33 cellular contexts compared by ENCODE assay signal in genomic region chr19:44308011-44308410, GRCh38. TPM values are rescaled to one million over a fixed set of nuclear protein-coding genes. Genes with fewer than 3 reads are reported as not detected.
DNase-seq lines count a peak whose midpoint lies in the region; ATAC-seq and TF ChIP-seq lines count a peak whose summit lies in the region.
"Had no signal": no experiment of that assay in that cellular context is flagged by ENCODE, and none has a peak within 500 bp of the region (broad histone marks: within the 10 kb centered on the region; RNA-seq: fewer than 3 reads in every experiment).

No MANE protein-coding gene starts in this region.

- H3K36me3 ChIP-seq in SJCRH30 = no peaks in the 10 kb centered on the region
- H3K36me3 ChIP-seq: BLaER1 treated with 17β-estradiol and CSF1 and Interleukin-3, amounts not matched to agents 10 nM and 100 nM; lower lobe of right lung; ovary had no signal

- no peak overlapping the region for H3K27ac Mint-ChIP-seq in stimulated activated naive B cell treated with anti-CD40 and anti-IgM and Interleukin-4, amounts not matched to agents 10 μg/mL and 1 μg/mL and 100 μg/mL, for 72 hours
- H3K27ac Mint-ChIP-seq: activated CD4-positive, alpha-beta memory T cell treated with anti-CD3 and anti-CD28 coated beads for 36 hours; activated naive CD4-positive, alpha-beta T cell treated with anti-CD3 and anti-CD28 coated beads, Interleukin-2, amount 50 U/mL, for 72 hours; activated T-helper 2 cell treated with anti-CD3 and anti-CD28 coated beads, Interferon-gamma antibody, Interleukin-2, Interleukin-4, amounts not matched to agents 10 μg/mL and 5 μg/mL and 100 μg/mL, durations not matched to agents 14 hours and 24 hours and 36 hours; dendritic cell treated with granulocyte-macrophage colony-stimulating factor and Interleukin-4, amounts not matched to agents 40 ng/mL and 50 ng/mL, for 4 days; HFFc6; T-helper 1 cell treated with Interleukin-12 subunit alpha and Interleukin-12 subunit beta and Interleukin-4 antibody, amounts not matched to agents 30 μg/mL and 1 μg/mL, for 36 hours had no signal

- H3K36me3 Mint-ChIP-seq in stimulated activated naive B cell treated with anti-CD40 and anti-IgM and Interleukin-4, amounts not matched to agents 10 μg/mL and 1 μg/mL and 100 μg/mL, for 72 hours = peaks cover 0 to 4% of the 10 kb centered on the region in 2 donors

- 0 out of 2 replicates have a peak, but pooled peaks cover 2% of the 10 kb centered on the region for H3K9me3 ChIP-seq in SJCRH30 (replicated peaks)

- H3K27me3 Mint-ChIP-seq in stimulated activated naive B cell treated with anti-CD40 and anti-IgM and Interleukin-4, amounts not matched to agents 10 μg/mL and 1 μg/mL and 100 μg/mL, for 72 hours = peaks cover 6 to 8% of the 10 kb centered on the region in 2 donors

- TF ChIP-seq CTCF in foreskin fibroblast (IDR thresholded peaks at IDR 0.05; ENCODE audit: low read depth, low read length) = no peak

- peaks cover 19% of the 10 kb centered on the region for H3K4me1 ChIP-seq in SJCRH30

- peak overlapping the region; percentile 77 for H3K27ac ChIP-seq in SJCRH30
- H3K27ac ChIP-seq: lower lobe of right lung, ovary, SK-N-MC had no signal

- ATAC-seq in stimulated activated naive B cell treated with anti-CD40 and anti-IgM and Interleukin-4, amounts not matched to agents 10 μg/mL and 1 μg/mL and 100 μg/mL, for 72 hours (replicated peaks) = no peak
- no peak for ATAC-seq in HG02840 (IDR thresholded peaks at IDR 0.05; ENCODE audit: low FRiP score, unreplicated experiment)
- ATAC-seq: activated naive CD4-positive, alpha-beta T cell treated with anti-CD3 and anti-CD28 coated beads, Interleukin-2, amount 50 U/mL, for 72 hours; lower lobe of right lung; mucosa of descending colon had no signal

- no peak overlapping the region for H3K4me3 Mint-ChIP-seq in stimulated activated naive B cell treated with anti-CD40 and anti-IgM and Interleukin-4, amounts not matched to agents 10 μg/mL and 1 μg/mL and 100 μg/mL, for 72 hours
- H3K4me3 Mint-ChIP-seq: activated CD4-positive, alpha-beta memory T cell treated with anti-CD3 and anti-CD28 coated beads for 36 hours; dendritic cell treated with granulocyte-macrophage colony-stimulating factor and Interleukin-4, amounts not matched to agents 40 ng/mL and 50 ng/mL, for 4 days; HFFc6; T-helper 1 cell treated with Interleukin-12 subunit alpha and Interleukin-12 subunit beta and Interleukin-4 antibody, amounts not matched to agents 30 μg/mL and 1 μg/mL, for 36 hours had no signal

- H3K9me3 Mint-ChIP-seq in stimulated activated naive B cell treated with anti-CD40 and anti-IgM and Interleukin-4, amounts not matched to agents 10 μg/mL and 1 μg/mL and 100 μg/mL, for 72 hours = peaks cover 7 to 8% of the 10 kb centered on the region in 2 donors

- H3K4me3 ChIP-seq in SJCRH30 (no peak overlapping the region), foreskin fibroblast (ENCODE audit: low read depth in 1 of 2, low read length in 2 of 2) (no peak overlapping the region)
- H3K4me3 ChIP-seq: BLaER1 treated with 17β-estradiol and CSF1 and Interleukin-3, amounts not matched to agents 10 nM and 100 nM; lower lobe of right lung; mucosa of descending colon; ovary; SK-N-MC had no signal

- H3K4me1 Mint-ChIP-seq in stimulated activated naive B cell treated with anti-CD40 and anti-IgM and Interleukin-4, amounts not matched to agents 10 μg/mL and 1 μg/mL and 100 μg/mL, for 72 hours = peaks cover 2 to 6% of the 10 kb centered on the region in 2 donors

- DNase-seq in ELR (ENCODE audit: low read depth) = peak; percentile 52
- DNase-seq in HT1080 (ENCODE audit: low read depth) = peak; percentile 12
- DNase-seq in SJCRH30 = peak; percentile 17 to 40
- peak; percentile 6 to 29 for DNase-seq in foreskin fibroblast
- no peak for DNase-seq in stimulated activated naive B cell treated with anti-CD40 and anti-IgM and Interleukin-4, amounts not matched to agents 10 μg/mL and 1 μg/mL and 100 μg/mL, for 72 hours
- no peak for DNase-seq in kidney glomerular epithelial cell (lab: John Stamatoyannopoulos, UW)
- DNase-seq in inferior parietal cortex (ENCODE audit: extremely low spot score) = no peak
- DNase-seq: ACHN; activated CD4-positive, alpha-beta memory T cell treated with anti-CD3 and anti-CD28 coated beads for 36 hours; activated CD4-positive, CD25-positive, alpha-beta regulatory T cell treated with anti-CD3 and anti-CD28 coated beads, Interleukin-2, amount 50 U/mL, for 72 hours; activated CD8-positive, alpha-beta memory T cell treated with anti-CD3 and anti-CD28 coated beads, Interleukin-2, amount 50 U/mL, for 4 hours; anterior cingulate cortex; caudate nucleus; COR-L47; DMS53; HFFc6; lower lobe of right lung; mucosa of descending colon; NCI-H1417; NCI-H2029 treated with DMSO at 0.1 percent for 48 hours; NCI-H226; NCI-H69; ovary; retina; stimulated activated CD4-positive, alpha-beta T cell treated with anti-CD3 and anti-CD28 coated beads, Interleukin-2, amount 100 ng/mL, for 24 hours; trophoblast cell had no signal

- H3K27me3 ChIP-seq in SJCRH30 = no peaks in the 10 kb centered on the region
- H3K27me3 ChIP-seq: BLaER1 treated with 17β-estradiol and CSF1 and Interleukin-3, amounts not matched to agents 10 nM and 100 nM; ovary had no signal

RNA-seq across cellular contexts. Expression of gene ZNF235, which starts 3.2 kb away (rescaled TPM):
- total RNA-seq in HT1080 (2014; rRNA removed; shearing (Covaris generic)) = 1.9 and 3.1 TPM in 2 replicates
- 1.3 and 2.4 TPM in 2 replicates for polyA plus RNA-seq in HT1080 (2015; cell fraction: cytosol; rRNA removed)
- 4.0 and 6.3 TPM in 2 replicates for polyA plus RNA-seq in HT1080 (2015; cell fraction: nucleus; rRNA removed)
- 8.0 and 8.2 TPM in 2 replicates for total RNA-seq in SJCRH30 (2014; rRNA removed; shearing (Covaris generic))

RNA-seq across cellular contexts. Expression of gene ZNF233, which starts 48.3 kb away (rescaled TPM):
- total RNA-seq in HT1080 (2014; rRNA removed; shearing (Covaris generic)) = 1.3 and 1.9 TPM in 2 replicates
- polyA plus RNA-seq in HT1080 (2015; cell fraction: cytosol; rRNA removed) = 0.03 and 0.05 TPM in 2 replicates
- 0.08 and 0.26 TPM in 2 replicates for polyA plus RNA-seq in HT1080 (2015; cell fraction: nucleus; rRNA removed)
- total RNA-seq in SJCRH30 (2014; rRNA removed; shearing (Covaris generic)) = 0.08 TPM in 2 replicates
- total RNA-seq: activated T-helper 2 cell treated with anti-CD3 and anti-CD28 coated beads, Interferon-gamma antibody, Interleukin-2, Interleukin-4, amounts not matched to agents 10 μg/mL and 5 μg/mL and 100 μg/mL, durations not matched to agents 14 hours and 24 hours and 36 hours had no signal

RNA-seq across cellular contexts. Expression of gene ZNF112, which starts 48.5 kb away (rescaled TPM):
- 4.0 TPM in 2 replicates for total RNA-seq in HT1080 (2014; rRNA removed; shearing (Covaris generic))
- polyA plus RNA-seq in HT1080 (2015; cell fraction: cytosol; rRNA removed) = 2.2 and 2.8 TPM in 2 replicates
- 10.6 and 13.0 TPM in 2 replicates for polyA plus RNA-seq in HT1080 (2015; cell fraction: nucleus; rRNA removed)
- 8.5 and 11.7 TPM in 2 replicates for total RNA-seq in SJCRH30 (2014; rRNA removed; shearing (Covaris generic))
- total RNA-seq: activated naive CD4-positive, alpha-beta T cell treated with anti-CD3 and anti-CD28 coated beads, Interleukin-2, amount 50 U/mL, for 72 hours; activated T-helper 2 cell treated with anti-CD3 and anti-CD28 coated beads, Interferon-gamma antibody, Interleukin-2, Interleukin-4, amounts not matched to agents 10 μg/mL and 5 μg/mL and 100 μg/mL, durations not matched to agents 14 hours and 24 hours and 36 hours had no signal

Comparison
In these comparisons a context has a peak if more than half of its experiments do, and no peak if none do; other contexts are left out.
1. DNase-seq: peak in ELR (single experiment), HT1080 (single experiment), SJCRH30 (2 of 2) and foreskin fibroblast (2 of 2); none in stimulated activated naive B cell treated with anti-CD40 and anti-IgM and Interleukin-4, amounts not matched to agents 10 μg/mL and 1 μg/mL and 100 μg/mL, for 72 hours (single experiment), kidney glomerular epithelial cell (single experiment) and inferior parietal cortex (single experiment).